In the genomic region with DNA sequence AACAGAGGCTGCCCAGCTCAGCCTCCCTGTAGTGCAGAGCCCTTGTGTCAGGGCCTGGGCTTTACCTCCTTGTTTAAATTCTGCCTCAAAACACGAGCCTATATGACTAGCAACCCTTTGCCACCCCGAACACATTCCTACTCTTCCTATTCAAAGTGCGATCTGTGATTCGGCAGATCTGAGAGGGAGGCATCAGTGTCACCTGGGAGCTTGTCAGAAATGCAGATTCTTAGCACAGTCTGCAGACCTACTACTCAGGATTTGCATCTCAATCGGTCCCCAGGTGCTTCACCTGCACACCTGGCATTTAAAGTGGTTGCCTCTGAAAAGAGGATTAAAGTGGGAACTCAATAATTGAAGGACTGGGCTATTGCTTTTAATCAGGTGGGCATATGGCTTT, we compare ENCODE assay signal across 14 cellular contexts.
A peak's percentile ranks its signal among the peaks of the same experiment; 100 is the strongest.
DNase-seq lines count a peak whose midpoint lies in the region; TF ChIP-seq lines count a peak whose summit lies in the region.
"Had no signal": no experiment of that assay in that cellular context is flagged by ENCODE, and none has a peak within 500 bp of the region (broad histone marks: within the 10 kb centered on the region; RNA-seq: fewer than 3 reads in every experiment).

No MANE protein-coding gene starts in this region.

- H3K36me3 ChIP-seq in HUES48 (ENCODE audit: control insufficient read depth, insufficient read depth, low read length) (no peaks in the 10 kb centered on the region), esophagus muscularis mucosa (no peaks in the 10 kb centered on the region), uterus (no peaks in the 10 kb centered on the region), spleen (no peaks in the 10 kb centered on the region)

- TF ChIP-seq POLR2A in esophagus muscularis mucosa (IDR thresholded peaks at IDR 0.05; ENCODE audit: low read depth) (no peak), uterus (IDR thresholded peaks at IDR 0.05) (no peak), spleen (IDR thresholded peaks at IDR 0.05) (no peak)

- intact Hi-C loops in esophagus muscularis mucosa (cut with DNase I) (no loop called here), uterus (cut with DNase I; ENCODE audit: low total_unique reads) (no loop called here), spleen (cut with DNase I; ENCODE audit: low total_unique reads) (no loop called here)

- TF ChIP-seq CTCF in esophagus muscularis mucosa (IDR thresholded peaks at IDR 0.05) (no peak), uterus (IDR thresholded peaks at IDR 0.05) (no peak), spleen (IDR thresholded peaks at IDR 0.05 in 8 of 11, conservative IDR thresholded peaks at IDR 0.05 in 3 of 11) (no peak)

- H3K9me3 ChIP-seq in HUES48 (ENCODE audit: control insufficient read depth, insufficient read depth, low read length) (no peaks in the 10 kb centered on the region), esophagus muscularis mucosa (no peaks in the 10 kb centered on the region), uterus (no peaks in the 10 kb centered on the region), spleen (no peaks in the 10 kb centered on the region)

- no peak overlapping the region for H3K9ac ChIP-seq in HUES48 (ENCODE audit: low read depth, low read length)

- no peaks in the 10 kb centered on the region for H3K27me3 ChIP-seq in HUES48 (ENCODE audit: control insufficient read depth, insufficient read depth, low read length)
- H3K27me3 ChIP-seq in esophagus muscularis mucosa: peaks cover 0 to 19% (median 0%) of the 10 kb centered on the region in 4 donors
- no peaks in the 10 kb centered on the region for H3K27me3 ChIP-seq in uterus
- H3K27me3 ChIP-seq in spleen (replicated peaks in 1 of 7): peaks cover 0 to 8% (median 0%) of the 10 kb centered on the region in 7 donors

- H3K27ac ChIP-seq in HUES48 (ENCODE audit: low read depth, low read length) (no peak overlapping the region), esophagus muscularis mucosa (replicated peaks in 1 of 4) (no peak overlapping the region), uterus (no peak overlapping the region), spleen (no peak overlapping the region)

- H3K4me1 ChIP-seq in HUES48 (ENCODE audit: control insufficient read depth, insufficient read depth, low read length) (peaks cover 46% of the 10 kb centered on the region), esophagus muscularis mucosa (no peaks in the 10 kb centered on the region), uterus (no peaks in the 10 kb centered on the region), spleen (no peaks in the 10 kb centered on the region)

- H3K4me3 ChIP-seq in HUES48 (ENCODE audit: low read depth, low read length) (peak overlapping the region; percentile 32; the same call in 1 of the 2 replicates), esophagus muscularis mucosa (no peak overlapping the region), uterus (no peak overlapping the region), spleen (no peak overlapping the region)

- TF ChIP-seq EP300 in esophagus muscularis mucosa (IDR thresholded peaks at IDR 0.05): no peak

- WGBS in esophagus muscularis mucosa: 41% methylated on average over 5 of the region's 5 CpGs
- WGBS in spleen, 5 donors: 43 to 59% (median 55%) methylated on average over 5 of the region's 5 CpGs

- peak; percentile 3 for DNase-seq in DMS79 (lab: John Stamatoyannopoulos, UW)
- DNase-seq in NCI-H345 treated with DMSO at 0.1 percent for 48 hours (lab: John Stamatoyannopoulos, UW; ENCODE audit: unreplicated experiment): peak; percentile 68
- peak; percentile 82 for DNase-seq in esophagus muscularis mucosa (ENCODE audit: extremely low spot score)
- no peak for DNase-seq in uterus
- DNase-seq in SK-N-DZ (ENCODE audit: low spot score): no peak
- no peak for DNase-seq in spleen
- DNase-seq: AML-193; CD4-positive, CD25-positive, alpha-beta regulatory T cell; MV-4-11; NCI-H1694; NCI-H2171; NCI-H524 treated with DMSO at 0.1 percent for 48 hours; T-helper 17 cell had no signal

Comparison
In these comparisons a context has a peak if more than half of its experiments do, and no peak if none do; other contexts are left out.
1. DNase-seq: peak in DMS79 (single experiment), NCI-H345 treated with DMSO at 0.1 percent for 48 hours (single experiment) and esophagus muscularis mucosa (single experiment); none in uterus (0 of 2), SK-N-DZ (single experiment) and spleen (single experiment).